8 cellular contexts compared by ENCODE assay signal in the genomic region with DNA sequence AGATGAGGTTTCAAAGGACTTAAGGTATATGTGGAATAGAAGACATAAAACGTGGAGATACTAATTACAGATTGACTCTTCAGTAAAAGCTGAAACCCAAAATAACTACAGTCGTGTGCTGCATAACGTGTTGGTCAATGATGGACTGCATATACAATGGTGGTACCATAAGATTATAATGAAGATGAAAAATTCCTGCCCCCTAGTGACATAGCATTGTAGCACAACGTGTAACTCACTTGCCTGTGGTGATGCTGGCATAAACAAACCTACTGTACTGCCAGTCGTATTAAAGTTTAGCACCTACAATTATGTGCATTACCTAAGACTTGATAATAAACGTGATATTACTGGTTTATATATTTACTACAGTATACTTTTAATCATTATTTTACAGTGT.
DNase-seq lines count a peak whose midpoint lies in the region; ATAC-seq and TF ChIP-seq lines count a peak whose summit lies in the region.

No MANE protein-coding gene starts in this region.

- POLR2A ChIA-PET in PC-9 (lab: Charles Lee; ENCODE audit: unreplicated experiment), result no interaction called here

- CTCF ChIA-PET in PC-9 (lab: Charles Lee), result no interaction called here

- DNase-seq in ACHN (peak; percentile 50), choroid plexus epithelial cell (ENCODE audit: low read depth) (peak; percentile 14), PC-9 (no peak)
- DNase-seq in T-helper 2 cell treated with Interferon-gamma antibody and Interleukin-4, amounts not matched to agents 5 μg/mL and 100 μg/mL, for 36 hours (ENCODE audit: low spot score), result no peak
- DNase-seq in activated T-cell treated with anti-CD3 and anti-CD28 coated beads, Interleukin-2, amount 50 U/mL, for 4 hours, result no peak

- H3K4me2 ChIP-seq in PC-9, result no peak overlapping the region

- no peaks in the 10 kb centered on the region for H3K4me1 Mint-ChIP-seq in T-helper 2 cell treated with Interferon-gamma antibody and Interleukin-4, amounts not matched to agents 5 μg/mL and 100 μg/mL, for 36 hours (ENCODE audit: low read depth)
- H3K4me1 Mint-ChIP-seq in activated T-cell treated with anti-CD3 and anti-CD28 coated beads, Interleukin-2, amount 50 U/mL, for 4 hours (ENCODE audit: low read depth), result no peaks in the 10 kb centered on the region

- no peak overlapping the region for H3K4me3 ChIP-seq in choroid plexus epithelial cell (ENCODE audit: low read depth, low read length)
- H3K4me3 ChIP-seq in PC-9, result no peak overlapping the region

- no peaks in the 10 kb centered on the region for H3K9me2 ChIP-seq in PC-9 (ENCODE audit: insufficient read depth)

- H3K79me2 ChIP-seq in PC-9 (ENCODE audit: low read depth), result no peaks in the 10 kb centered on the region

- no peaks in the 10 kb centered on the region for H3K27me3 Mint-ChIP-seq in T-helper 2 cell treated with Interferon-gamma antibody and Interleukin-4, amounts not matched to agents 5 μg/mL and 100 μg/mL, for 36 hours (ENCODE audit: low read depth)
- no peaks in the 10 kb centered on the region for H3K27me3 Mint-ChIP-seq in activated T-cell treated with anti-CD3 and anti-CD28 coated beads, Interleukin-2, amount 50 U/mL, for 4 hours (ENCODE audit: low read depth)

- H3K9me3 Mint-ChIP-seq in T-helper 2 cell treated with Interferon-gamma antibody and Interleukin-4, amounts not matched to agents 5 μg/mL and 100 μg/mL, for 36 hours, result no peaks in the 10 kb centered on the region
- peaks cover 6% of the 10 kb centered on the region for H3K9me3 Mint-ChIP-seq in activated T-cell treated with anti-CD3 and anti-CD28 coated beads, Interleukin-2, amount 50 U/mL, for 4 hours

- no peaks in the 10 kb centered on the region for H4K20me1 ChIP-seq in PC-9 (ENCODE audit: insufficient read depth)

- in situ Hi-C loops in ACHN (cut with HindIII; ENCODE audit: low pct_ligation_motif_present, low pct_unique_long_range_greater_than_20kb, low sequenced_read_pairs), result no loop called here

- TF ChIP-seq EP300 in Ishikawa (IDR thresholded peaks at IDR 0.05; ENCODE audit: borderline replicate concordance), result no peak

- H3K9me3 ChIP-seq in PC-9 (ENCODE audit: insufficient read depth, low read depth), result no peaks in the 10 kb centered on the region

- no peaks in the 10 kb centered on the region for H3K36me3 Mint-ChIP-seq in T-helper 2 cell treated with Interferon-gamma antibody and Interleukin-4, amounts not matched to agents 5 μg/mL and 100 μg/mL, for 36 hours (ENCODE audit: low read depth)
- H3K36me3 Mint-ChIP-seq in activated T-cell treated with anti-CD3 and anti-CD28 coated beads, Interleukin-2, amount 50 U/mL, for 4 hours (ENCODE audit: insufficient read depth), result no peaks in the 10 kb centered on the region

- intact Hi-C loops in PC-9 (cut with micrococcal nuclease; ENCODE audit: unreplicated experiment), result no loop called here

- H3F3A ChIP-seq in PC-9 (ENCODE audit: insufficient read depth, low read depth), result no peaks in the 10 kb centered on the region

- H3K27ac Mint-ChIP-seq in T-helper 2 cell treated with Interferon-gamma antibody and Interleukin-4, amounts not matched to agents 5 μg/mL and 100 μg/mL, for 36 hours, result no peak overlapping the region

- peak; percentile 48 for ATAC-seq in GM19351 (IDR thresholded peaks at IDR 0.05; ENCODE audit: unreplicated experiment)
- no peak for ATAC-seq in activated T-cell treated with anti-CD3 and anti-CD28 coated beads, Interleukin-2, amount 50 U/mL, for 4 hours
- ATAC-seq in GM21447 (IDR thresholded peaks at IDR 0.05; ENCODE audit: unreplicated experiment), result no peak

- no peak overlapping the region for H3K27ac ChIP-seq in PC-9

- no peaks in the 10 kb centered on the region for H3K4me1 ChIP-seq in PC-9 (replicated peaks; ENCODE audit: insufficient read depth)

- TF ChIP-seq CTCF in choroid plexus epithelial cell (conservative IDR thresholded peaks at IDR 0.05; ENCODE audit: low read depth, low read length) (peak; percentile 43), PC-9 (conservative IDR thresholded peaks at IDR 0.05) (no peak; the same call in 1 of the 2 replicates)

- no peaks in the 10 kb centered on the region for H3K36me3 ChIP-seq in PC-9 (ENCODE audit: low read depth)

- peak; percentile 42; the same call in 1 of the 2 replicates for TF ChIP-seq RAD21 in Ishikawa (IDR thresholded peaks at IDR 0.05; ENCODE audit: low read depth)

- no TSS peak for BruUV-seq in PC-9 (replicated peaks; lab: Mats Ljungman, UMichigan)

- H2AFZ ChIP-seq in PC-9, result no peak overlapping the region

- no peaks in the 10 kb centered on the region for H3K27me3 ChIP-seq in PC-9 (ENCODE audit: insufficient read depth, low read depth)

- no peak overlapping the region for H3K4me3 Mint-ChIP-seq in T-helper 2 cell treated with Interferon-gamma antibody and Interleukin-4, amounts not matched to agents 5 μg/mL and 100 μg/mL, for 36 hours
- H3K4me3 Mint-ChIP-seq in activated T-cell treated with anti-CD3 and anti-CD28 coated beads, Interleukin-2, amount 50 U/mL, for 4 hours, result no peak overlapping the region

TF ChIP-seq in Ishikawa, 13 proteins besides CTCF, POLR2A, EP300 and RAD21:
- no peak for TF ChIP-seq TCF12 (IDR thresholded peaks at IDR 0.05; ENCODE audit: low read depth)
- TF ChIP-seq YY1 (IDR thresholded peaks at IDR 0.05; ENCODE audit: low read depth), result no peak
- no peak for TF ChIP-seq FOXM1 (IDR thresholded peaks at IDR 0.05; ENCODE audit: borderline replicate concordance, low read depth)
- TF ChIP-seq EGR1 (IDR thresholded peaks at IDR 0.05), result no peak
- TF ChIP-seq, protein P1, sequence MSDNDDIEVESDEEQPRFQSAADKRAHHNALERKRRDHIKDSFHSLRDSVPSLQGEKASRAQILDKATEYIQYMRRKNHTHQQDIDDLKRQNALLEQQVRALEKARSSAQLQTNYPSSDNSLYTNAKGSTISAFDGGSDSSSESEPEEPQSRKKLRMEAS (IDR thresholded peaks at IDR 0.05), result no peak
- TF ChIP-seq CEBPB (IDR thresholded peaks at IDR 0.05), result no peak
- no peak for TF ChIP-seq TEAD4 (IDR thresholded peaks at IDR 0.05)
- no peak for TF ChIP-seq USF1 (IDR thresholded peaks at IDR 0.05)
- no peak for TF ChIP-seq NFIC (IDR thresholded peaks at IDR 0.05)
- TF ChIP-seq REST (IDR thresholded peaks at IDR 0.05; ENCODE audit: low read depth), result no peak
- TF ChIP-seq TAF1 (IDR thresholded peaks at IDR 0.05; ENCODE audit: low read depth), result no peak
- no peak for TF ChIP-seq CREB1 (IDR thresholded peaks at IDR 0.05; ENCODE audit: low read depth)
- no peak for TF ChIP-seq ZBTB7A (IDR thresholded peaks at IDR 0.05; ENCODE audit: low read depth)

Comparison
In these comparisons a context has a peak if more than half of its experiments do, and no peak if none do; other contexts are left out.
1. DNase-seq: peak in ACHN (single experiment) and choroid plexus epithelial cell (single experiment); none in T-helper 2 cell treated with Interferon-gamma antibody and Interleukin-4, amounts not matched to agents 5 μg/mL and 100 μg/mL, for 36 hours (single experiment), activated T-cell treated with anti-CD3 and anti-CD28 coated beads, Interleukin-2, amount 50 U/mL, for 4 hours (single experiment) and PC-9 (0 of 2).